In the genomic region with DNA sequence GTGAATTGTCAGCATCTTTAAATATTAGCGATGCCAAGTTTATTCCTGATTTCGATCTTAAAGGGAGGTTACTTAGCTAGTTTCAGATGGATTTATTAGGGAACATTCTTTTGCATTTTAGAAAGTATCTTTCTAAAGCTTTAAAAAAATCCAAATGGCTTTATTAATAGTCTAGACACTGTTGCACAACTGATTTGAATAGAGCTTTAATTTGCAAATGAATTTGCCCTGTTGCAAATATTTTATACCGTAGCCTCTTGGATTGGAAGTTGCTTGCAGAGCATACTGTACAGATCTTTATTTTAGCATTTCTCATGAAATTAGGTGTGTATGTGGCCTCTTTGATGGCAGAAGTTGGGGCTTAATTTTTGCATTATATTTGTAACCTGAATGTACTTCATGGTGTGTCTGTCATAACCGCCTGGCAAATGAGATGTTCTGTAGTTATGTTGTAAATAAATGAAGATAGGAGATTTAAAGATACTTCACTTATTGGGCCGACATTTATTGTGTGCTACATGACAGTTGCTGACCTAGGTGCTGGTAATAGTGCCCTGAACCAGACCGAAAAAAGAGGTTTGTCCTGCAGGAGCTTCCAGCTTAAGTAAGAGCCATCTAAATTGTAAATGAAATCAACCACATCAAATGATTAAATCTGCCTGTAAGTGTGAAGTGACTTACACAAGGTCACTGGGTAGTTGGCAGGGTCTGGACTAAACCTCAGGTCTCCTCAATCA, we compare ENCODE assay signal across 2 cellular contexts.
TF ChIP-seq lines count a peak whose summit lies in the region.

No MANE protein-coding gene starts in this region.

TF ChIP-seq in Ishikawa, 13 proteins besides CTCF, POLR2A, EP300 and RAD21:
- peak; percentile 43; the same call in 1 of the 2 replicates for TF ChIP-seq REST (IDR thresholded peaks at IDR 0.05; ENCODE audit: low read depth)
- no peak for TF ChIP-seq YY1 (IDR thresholded peaks at IDR 0.05; ENCODE audit: low read depth)
TF ChIP-seq in Ishikawa: peak in this region for 1.

TF ChIP-seq in K562, 482 proteins besides CTCF, POLR2A, EP300 and RAD21 (continued from another document):
- TF ChIP-seq, protein P1, sequence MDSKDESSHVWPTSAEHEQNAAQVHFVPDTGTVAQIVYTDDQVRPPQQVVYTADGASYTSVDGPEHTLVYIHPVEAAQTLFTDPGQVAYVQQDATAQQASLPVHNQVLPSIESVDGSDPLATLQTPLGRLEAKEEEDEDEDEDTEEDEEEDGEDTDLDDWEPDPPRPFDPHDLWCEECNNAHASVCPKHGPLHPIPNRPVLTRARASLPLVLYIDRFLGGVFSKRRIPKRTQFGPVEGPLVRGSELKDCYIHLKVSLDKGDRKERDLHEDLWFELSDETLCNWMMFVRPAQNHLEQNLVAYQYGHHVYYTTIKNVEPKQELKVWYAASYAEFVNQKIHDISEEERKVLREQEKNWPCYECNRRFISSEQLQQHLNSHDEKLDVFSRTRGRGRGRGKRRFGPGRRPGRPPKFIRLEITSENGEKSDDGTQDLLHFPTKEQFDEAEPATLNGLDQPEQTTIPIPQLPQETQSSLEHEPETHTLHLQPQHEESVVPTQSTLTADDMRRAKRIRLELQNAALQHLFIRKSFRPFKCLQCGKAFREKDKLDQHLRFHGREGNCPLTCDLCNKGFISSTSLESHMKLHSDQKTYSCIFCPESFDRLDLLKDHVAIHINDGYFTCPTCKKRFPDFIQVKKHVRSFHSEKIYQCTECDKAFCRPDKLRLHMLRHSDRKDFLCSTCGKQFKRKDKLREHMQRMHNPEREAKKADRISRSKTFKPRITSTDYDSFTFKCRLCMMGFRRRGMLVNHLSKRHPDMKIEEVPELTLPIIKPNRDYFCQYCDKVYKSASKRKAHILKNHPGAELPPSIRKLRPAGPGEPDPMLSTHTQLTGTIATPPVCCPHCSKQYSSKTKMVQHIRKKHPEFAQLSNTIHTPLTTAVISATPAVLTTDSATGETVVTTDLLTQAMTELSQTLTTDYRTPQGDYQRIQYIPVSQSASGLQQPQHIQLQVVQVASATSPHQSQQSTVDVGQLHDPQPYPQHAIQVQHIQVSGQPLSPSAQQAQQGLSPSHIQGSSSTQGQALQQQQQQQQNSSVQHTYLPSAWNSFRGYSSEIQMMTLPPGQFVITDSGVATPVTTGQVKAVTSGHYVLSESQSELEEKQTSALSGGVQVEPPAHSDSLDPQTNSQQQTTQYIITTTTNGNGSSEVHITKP (IDR thresholded peaks at IDR 0.05; ENCODE audit: partially characterized antibody) = no peak
- TF ChIP-seq RBFOX2 (IDR thresholded peaks at IDR 0.05; ENCODE audit: low read depth, low read length) (peak; percentile 48), KAT7 (CRISPR knock-in tag; IDR thresholded peaks at IDR 0.05; ENCODE audit: borderline replicate concordance) (no peak), TEAD4 (IDR thresholded peaks at IDR 0.05; ENCODE audit: low read length) (no peak), TEAD4 (CRISPR knock-in tag; IDR thresholded peaks at IDR 0.05; ENCODE audit: borderline replicate concordance) (no peak), CEBPG (CRISPR knock-in tag; IDR thresholded peaks at IDR 0.05) (no peak), CEBPG (tag; conservative IDR thresholded peaks at IDR 0.05 in 1 of 2, IDR thresholded peaks at IDR 0.05 in 1 of 2) (peak in 1 of 2 experiments; percentile 73; a peak in 2 of 4 replicates), SIN3A (IDR thresholded peaks at IDR 0.05; ENCODE audit: borderline replicate concordance in 2 of 2, control insufficient read depth in 1 of 2, low read depth in 2 of 2, low read length in 2 of 2) (peak in 1 of 2 experiments; percentile 48; a peak in 1 of 4 replicates)
TF ChIP-seq in K562: peak in this region for 5.
